ENCODE assay signal across 26 cellular contexts in genomic region chr19:47264629-47265028, GRCh38. TPM values are rescaled to one million over a fixed set of nuclear protein-coding genes. Genes with fewer than 3 reads are reported as not detected.
"Had no signal": no experiment of that assay in that cellular context is flagged by ENCODE, and none has a peak within 500 bp of the region (broad histone marks: within the 10 kb centered on the region; RNA-seq: fewer than 3 reads in every experiment).

No MANE protein-coding gene starts in this region.

- H3K4me1 ChIP-seq: thyroid gland, uterus had no signal

- H3K27ac Mint-ChIP-seq: nephron; stimulated activated naive B cell treated with anti-CD40 and anti-IgM and Interleukin-4, amounts not matched to agents 10 μg/mL and 1 μg/mL and 100 μg/mL, for 72 hours; type B pancreatic cell had no signal

- H3K9me3 ChIP-seq: heart left ventricle, pancreas, psoas muscle, spleen, suprapubic skin, thyroid gland, uterus had no signal

- H3K4me3 ChIP-seq: dorsolateral prefrontal cortex, heart left ventricle, pancreas, psoas muscle, spleen, suprapubic skin, thyroid gland, uterus had no signal

- ATAC-seq: esophagus mucosa; heart left ventricle; pancreas; psoas muscle; sciatic nerve; stimulated activated naive B cell treated with anti-CD40 and anti-IgM and Interleukin-4, amounts not matched to agents 10 μg/mL and 1 μg/mL and 100 μg/mL, for 72 hours had no signal

- H3K9me3 Mint-ChIP-seq: nephron; stimulated activated naive B cell treated with anti-CD40 and anti-IgM and Interleukin-4, amounts not matched to agents 10 μg/mL and 1 μg/mL and 100 μg/mL, for 72 hours; type B pancreatic cell had no signal

- FAIRE-seq: frontal cortex, pancreas had no signal

- H3K36me3 ChIP-seq: uterus had no signal

- H3K27me3 Mint-ChIP-seq: naive B cell; stimulated activated naive B cell treated with anti-CD40 and anti-IgM and Interleukin-4, amounts not matched to agents 10 μg/mL and 1 μg/mL and 100 μg/mL, for 72 hours; type B pancreatic cell had no signal

- H3K4me3 Mint-ChIP-seq: naive B cell; nephron; stimulated activated naive B cell treated with anti-CD40 and anti-IgM and Interleukin-4, amounts not matched to agents 10 μg/mL and 1 μg/mL and 100 μg/mL, for 72 hours; type B pancreatic cell had no signal

- H3K27ac ChIP-seq: dorsolateral prefrontal cortex, heart left ventricle, pancreas, psoas muscle, spleen, suprapubic skin, thyroid gland, uterus had no signal

- DNase-seq: cortex of kidney; dorsolateral prefrontal cortex; effector CD8-positive, alpha-beta T cell; heart left ventricle; hippocampal formation; kidney glomerular epithelial cell; mesendoderm; naive B cell; psoas muscle; retina; spleen; stimulated activated CD4-positive, alpha-beta T cell treated with anti-CD3 and anti-CD28 coated beads, Interleukin-15, amount 100 ng/mL, for 24 hours; stimulated activated CD4-positive, alpha-beta T cell treated with anti-CD3 and anti-CD28 coated beads, Interleukin-1b, Interleukin-23, amount 100 ng/mL, for 48 hours; stimulated activated CD4-positive, alpha-beta T cell treated with anti-CD3 and anti-CD28 coated beads, Interleukin-4, amount 100 ng/mL, for 24 hours; stimulated activated naive B cell treated with anti-CD40 and anti-IgM and Interleukin-4, amounts not matched to agents 10 μg/mL and 1 μg/mL and 100 μg/mL, for 72 hours; thyroid gland; uterus had no signal

RNA-seq across cellular contexts. Expression of gene C5AR1, which starts 45.0 kb away (rescaled TPM):
- total RNA-seq: glomerular endothelial cell, lung microvascular endothelial cell had no signal
